Comparison of ENCODE assay signal across 15 cellular contexts in the genomic region with DNA sequence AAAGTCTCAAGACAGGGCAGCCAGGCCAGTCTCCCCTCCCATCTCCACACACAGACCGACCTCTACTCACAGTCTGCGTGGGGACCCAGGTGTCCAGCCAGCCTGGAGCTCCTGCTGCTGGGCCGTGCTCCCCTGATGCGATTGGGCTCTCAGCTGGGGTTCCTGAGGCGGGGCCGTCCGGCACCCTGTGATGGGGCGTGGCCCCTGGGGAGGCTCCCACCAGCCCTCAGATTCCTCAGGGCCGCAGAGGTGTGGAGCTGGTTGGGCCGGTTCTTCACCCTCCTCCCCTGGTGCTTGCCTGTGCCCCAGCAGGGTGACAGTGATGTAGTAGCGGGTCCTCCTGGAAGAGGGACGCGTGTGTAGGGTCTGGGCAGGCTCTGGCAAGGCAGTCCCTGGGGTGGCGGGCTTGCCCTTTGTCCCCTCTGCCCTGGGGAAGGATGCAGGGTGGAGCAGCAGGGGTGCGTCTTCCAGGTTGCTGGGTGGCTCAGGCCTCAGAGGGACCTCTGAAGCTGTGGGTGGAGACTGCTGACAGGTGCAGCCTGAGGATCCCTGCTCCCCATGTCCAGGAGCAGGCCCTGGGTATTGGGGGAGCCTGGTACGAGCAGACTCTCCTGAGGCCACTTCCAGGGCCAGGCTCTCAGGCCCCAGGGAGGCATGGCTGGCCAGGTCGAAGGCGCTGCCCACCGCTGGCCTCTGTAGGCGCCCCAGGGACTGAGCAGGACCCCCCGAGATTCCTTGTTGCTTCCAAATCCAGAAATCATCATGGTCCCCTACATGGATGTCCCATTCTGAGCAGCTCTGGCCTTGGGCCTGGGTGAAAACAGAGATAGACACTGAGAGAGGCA. TPM values are rescaled to one million over a fixed set of nuclear protein-coding genes. Genes with fewer than 3 reads are reported as not detected.
DNase-seq lines count a peak whose midpoint lies in the region; ATAC-seq, FAIRE-seq and TF ChIP-seq lines count a peak whose summit lies in the region.
"Had no signal": no experiment of that assay in that cellular context is flagged by ENCODE, and none has a peak within 500 bp of the region (broad histone marks: within the 10 kb centered on the region; RNA-seq: fewer than 3 reads in every experiment).

A gene with protein sequence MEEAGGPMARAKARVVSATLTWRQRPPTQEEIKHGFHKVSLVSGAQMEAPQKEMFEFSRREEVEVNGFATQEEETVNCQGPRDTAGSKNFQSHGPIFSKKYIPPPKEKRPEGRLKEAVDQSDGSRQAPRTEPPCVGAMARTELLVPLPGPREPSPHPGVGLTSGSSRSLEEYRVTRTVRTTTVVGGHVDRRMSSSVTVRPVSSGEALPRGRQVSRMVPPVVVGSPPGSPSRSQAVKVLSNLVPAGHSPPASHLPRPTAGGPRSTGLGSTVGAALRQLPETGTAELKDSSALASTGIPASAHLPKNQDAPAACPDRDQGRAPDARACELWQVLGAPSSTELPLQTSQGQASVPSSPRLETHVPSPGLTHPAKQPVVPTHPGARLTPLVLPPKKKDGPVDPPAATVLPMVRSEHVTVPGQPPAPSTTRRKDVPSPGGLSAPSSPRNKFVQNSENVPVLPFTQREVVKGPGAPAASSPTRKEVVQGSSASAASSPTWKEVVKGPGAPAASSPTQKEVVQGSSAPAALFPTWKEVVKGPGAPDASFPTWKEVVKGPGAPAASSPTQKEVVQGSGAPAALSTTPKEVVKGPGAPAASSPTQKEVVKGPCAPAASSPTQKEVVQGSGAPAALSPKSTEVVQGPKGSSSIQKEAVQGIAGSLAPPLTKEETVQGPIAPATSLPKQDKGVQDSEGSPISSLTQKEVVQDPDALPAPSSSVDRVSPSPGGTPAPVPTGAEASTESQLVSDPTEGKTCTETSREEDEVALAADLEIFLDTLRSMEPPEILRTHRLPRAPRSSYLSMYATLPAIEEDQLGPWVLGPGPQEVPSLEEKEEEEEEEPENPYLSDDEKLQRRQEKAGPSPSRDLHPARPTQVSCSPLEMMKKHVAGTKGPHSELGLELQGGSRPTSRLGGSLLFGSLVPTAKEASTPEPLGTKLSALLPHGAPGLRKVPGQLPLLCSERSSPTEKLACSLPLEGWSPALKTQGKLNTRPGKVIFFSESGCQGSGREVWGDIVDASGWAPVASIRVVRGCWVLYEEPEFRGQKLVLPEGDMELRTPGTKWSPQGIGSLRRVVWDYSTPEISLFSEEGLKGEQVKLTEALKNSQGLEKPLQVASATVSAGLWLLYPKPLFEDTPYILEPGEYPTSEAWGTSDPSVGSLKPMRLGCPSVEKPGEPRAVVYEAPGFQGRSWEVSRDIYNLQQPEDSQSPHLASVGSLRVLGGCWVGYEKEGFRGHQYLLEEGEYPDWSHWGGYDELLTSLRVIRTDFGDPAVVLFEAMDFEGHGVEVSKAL (N-terminal part only) (minus strand): TSS at position 155 of the 845 bp plus-strand sequence. CDS start 7,473 bp downstream, outside the sequence.

- no peaks in the 10 kb centered on the region for H3K27me3 ChIP-seq in bronchial epithelial cell (ENCODE audit: control insufficient read depth, insufficient read depth, low read length)
- H3K27me3 ChIP-seq in vagina, result no peaks in the 10 kb centered on the region
- H3K27me3 ChIP-seq: brain microvascular endothelial cell had no signal

- FAIRE-seq in bronchial epithelial cell (lab: Jason Lieb, UNC), result no peak

- H3K36me3 Mint-ChIP-seq in activated naive CD8-positive, alpha-beta T cell treated with anti-CD3 and anti-CD28 coated beads, Interleukin-2, amount 10 ng/mL, durations not matched to agents 7 days and 5 days, result peaks cover 2% of the 10 kb centered on the region
- H3K36me3 Mint-ChIP-seq in activated naive CD8-positive, alpha-beta T cell treated with anti-CD3 and anti-CD28 coated beads, Interleukin-2, amount 50 U/mL, for 24 hours (ENCODE audit: low read depth), result no peaks in the 10 kb centered on the region

- peaks cover 22% of the 10 kb centered on the region for H3K4me1 Mint-ChIP-seq in activated naive CD8-positive, alpha-beta T cell treated with anti-CD3 and anti-CD28 coated beads, Interleukin-2, amount 10 ng/mL, durations not matched to agents 7 days and 5 days
- H3K4me1 Mint-ChIP-seq in activated naive CD8-positive, alpha-beta T cell treated with anti-CD3 and anti-CD28 coated beads, Interleukin-2, amount 50 U/mL, for 24 hours, result peaks cover 12% of the 10 kb centered on the region

- H3K9me3 Mint-ChIP-seq in activated naive CD8-positive, alpha-beta T cell treated with anti-CD3 and anti-CD28 coated beads, Interleukin-2, amount 10 ng/mL, durations not matched to agents 7 days and 5 days, result no peaks in the 10 kb centered on the region
- H3K9me3 Mint-ChIP-seq in activated naive CD8-positive, alpha-beta T cell treated with anti-CD3 and anti-CD28 coated beads, Interleukin-2, amount 50 U/mL, for 24 hours, result no peaks in the 10 kb centered on the region

- H3K4me3 ChIP-seq in bronchial epithelial cell (ENCODE audit: low read depth, low read length) (peak within 1 kb of the TSS; percentile 56), mucosa of descending colon (no peak within 1 kb of the TSS), vagina (peak within 1 kb of the TSS in 1 of 2 donors; percentile 40)
- H3K4me3 ChIP-seq: thoracic aorta had no signal

- intact Hi-C loops in mucosa of descending colon (cut with DNase I, micrococcal nuclease), result no loop called here
- intact Hi-C loops in vagina (cut with DNase I), result no loop called here

- H3K4me3 Mint-ChIP-seq in activated naive CD8-positive, alpha-beta T cell treated with anti-CD3 and anti-CD28 coated beads, Interleukin-2, amount 10 ng/mL, durations not matched to agents 7 days and 5 days, result no peak within 1 kb of the TSS
- H3K4me3 Mint-ChIP-seq in activated naive CD8-positive, alpha-beta T cell treated with anti-CD3 and anti-CD28 coated beads, Interleukin-2, amount 50 U/mL, for 24 hours, result no peak within 1 kb of the TSS
- H3K4me3 Mint-ChIP-seq: activated CD4-positive, alpha-beta T cell treated with anti-CD3 and anti-CD28 coated beads for 36 hours had no signal

- H3K4me1 ChIP-seq in mucosa of descending colon (ENCODE audit: low read depth) (peaks cover 32% of the 10 kb centered on the region), vagina (peaks cover 19% of the 10 kb centered on the region)

- no peaks in the 10 kb centered on the region for H3K36me3 ChIP-seq in bronchial epithelial cell (ENCODE audit: control insufficient read depth, insufficient read depth, low read length)
- no peaks in the 10 kb centered on the region for H3K36me3 ChIP-seq in mucosa of descending colon (ENCODE audit: low read depth)
- no peaks in the 10 kb centered on the region for H3K36me3 ChIP-seq in vagina
- H3K36me3 ChIP-seq: brain microvascular endothelial cell, thoracic aorta had no signal

- H3K27ac ChIP-seq in vagina, result peak within 1 kb of the TSS; percentile 68
- H3K27ac ChIP-seq: brain microvascular endothelial cell, thoracic aorta had no signal

- POLR2A ChIA-PET in activated naive CD8-positive, alpha-beta T cell treated with anti-CD3 and anti-CD28 coated beads, Interleukin-2, amount 10 ng/mL, durations not matched to agents 7 days and 5 days (lab: Charles Lee), result interaction anchor here (1.3 kb wide), 1 partner anchor 65 kb away, joined by 3 read pairs; no protein-coding TSS in a partner anchor

- peaks cover 2% of the 10 kb centered on the region for H3K27me3 Mint-ChIP-seq in activated naive CD8-positive, alpha-beta T cell treated with anti-CD3 and anti-CD28 coated beads, Interleukin-2, amount 10 ng/mL, durations not matched to agents 7 days and 5 days
- H3K27me3 Mint-ChIP-seq in activated naive CD8-positive, alpha-beta T cell treated with anti-CD3 and anti-CD28 coated beads, Interleukin-2, amount 50 U/mL, for 24 hours, result peaks cover 10% of the 10 kb centered on the region
- H3K27me3 Mint-ChIP-seq: activated CD4-positive, alpha-beta T cell treated with anti-CD3 and anti-CD28 coated beads for 36 hours had no signal

- ATAC-seq in activated naive CD8-positive, alpha-beta T cell treated with anti-CD3 and anti-CD28 coated beads, Interleukin-2, amount 10 ng/mL, durations not matched to agents 7 days and 5 days (ENCODE audit: low read depth), result no peak
- no peak for ATAC-seq in activated naive CD8-positive, alpha-beta T cell treated with anti-CD3 and anti-CD28 coated beads, Interleukin-2, amount 50 U/mL, for 24 hours
- ATAC-seq in mucosa of descending colon (peak; percentile 64), HG03565 (IDR thresholded peaks at IDR 0.05; ENCODE audit: unreplicated experiment) (no peak)
- ATAC-seq: activated CD4-positive, alpha-beta T cell treated with anti-CD3 and anti-CD28 coated beads for 36 hours had no signal

- no peak for DNase-seq in activated naive CD8-positive, alpha-beta T cell treated with anti-CD3 and anti-CD28 coated beads, Interleukin-2, amount 10 ng/mL, durations not matched to agents 7 days and 5 days
- DNase-seq in activated naive CD8-positive, alpha-beta T cell treated with anti-CD3 and anti-CD28 coated beads, Interleukin-2, amount 50 U/mL, for 24 hours, result no peak
- DNase-seq in bronchial epithelial cell (ENCODE audit: low read depth) (peak; percentile 79), mucosa of descending colon (peak; percentile 82 to 88 (median 85)), vagina (ENCODE audit: extremely low spot score in 2 of 2) (no peak), erythroblast (lab: John Stamatoyannopoulos, UW) (no peak), 8988T (no peak)
- DNase-seq: activated CD4-positive, alpha-beta T cell treated with anti-CD3 and anti-CD28 coated beads for 36 hours; activated effector memory CD4-positive, alpha-beta T cell treated with Interleukin-2 at 50 U/mL for 16 hours; brain microvascular endothelial cell; GOT3; hippocampal formation; NCI-H1436 had no signal

- TF ChIP-seq POLR2A in vagina (IDR thresholded peaks at IDR 0.05) (no peak), erythroblast (IDR thresholded peaks at IDR 0.05; ENCODE audit: low read length) (no peak)

- H3K27ac Mint-ChIP-seq in activated naive CD8-positive, alpha-beta T cell treated with anti-CD3 and anti-CD28 coated beads, Interleukin-2, amount 10 ng/mL, durations not matched to agents 7 days and 5 days, result peak within 1 kb of the TSS; percentile 40
- no peak within 1 kb of the TSS for H3K27ac Mint-ChIP-seq in activated naive CD8-positive, alpha-beta T cell treated with anti-CD3 and anti-CD28 coated beads, Interleukin-2, amount 50 U/mL, for 24 hours
- H3K27ac Mint-ChIP-seq: activated CD4-positive, alpha-beta T cell treated with anti-CD3 and anti-CD28 coated beads for 36 hours had no signal

- TF ChIP-seq CTCF in bronchial epithelial cell (IDR thresholded peaks at IDR 0.05; ENCODE audit: insufficient read depth, low read length, severe bottlenecking), result no peak
- no peak for TF ChIP-seq CTCF in mucosa of descending colon (IDR thresholded peaks at IDR 0.05)
- TF ChIP-seq CTCF in vagina (IDR thresholded peaks at IDR 0.05), result no peak

- no peaks in the 10 kb centered on the region for H3K9me3 ChIP-seq in mucosa of descending colon
- no peaks in the 10 kb centered on the region for H3K9me3 ChIP-seq in vagina
- H3K9me3 ChIP-seq: thoracic aorta had no signal

RNA-seq across cellular contexts. Expression of the gene that starts here (rescaled TPM):
- 10 to 100 TPM in 1 of 2 experiments, 1 to 10 TPM in 1; 7.9 to 10.3 TPM for total RNA-seq in activated naive CD8-positive, alpha-beta T cell treated with anti-CD3 and anti-CD28 coated beads, Interleukin-2, amount 10 ng/mL, durations not matched to agents 7 days and 5 days
- total RNA-seq in bronchial epithelial cell, result 19.5 and 67.7 TPM in 2 replicates
- total RNA-seq in mucosa of descending colon, result 10 to 100 TPM; 19.4 to 27.7 (median 19.6) TPM
- 67.0 TPM for total RNA-seq in vagina
- total RNA-seq: thoracic aorta had no signal

Comparison
In these comparisons a context has a peak if more than half of its experiments do, and no peak if none do; other contexts are left out.
1. DNase-seq: peak in bronchial epithelial cell (single experiment) and mucosa of descending colon (3 of 3); none in activated naive CD8-positive, alpha-beta T cell treated with anti-CD3 and anti-CD28 coated beads, Interleukin-2, amount 10 ng/mL, durations not matched to agents 7 days and 5 days (single experiment), activated naive CD8-positive, alpha-beta T cell treated with anti-CD3 and anti-CD28 coated beads, Interleukin-2, amount 50 U/mL, for 24 hours (single experiment), vagina (0 of 2), erythroblast (0 of 2) and 8988T (single experiment).